In genomic region chr2:76307495-76307894, GRCh38 we compare ENCODE assay signal across 28 cellular contexts.
"Had no signal": no experiment of that assay in that cellular context is flagged by ENCODE, and none has a peak within 500 bp of the region (broad histone marks: within the 10 kb centered on the region; RNA-seq: fewer than 3 reads in every experiment).

No MANE protein-coding gene starts in this region.

- H3K9ac ChIP-seq: parathyroid adenoma had no signal

- H3K79me2 ChIP-seq: parathyroid adenoma had no signal

- H3K4me1 Mint-ChIP-seq: activated CD4-positive, alpha-beta T cell treated with anti-CD3 and anti-CD28 coated beads, Interleukin-2, amount 10 ng/mL, durations not matched to agents 24 days and 14 days; activated naive CD4-positive, alpha-beta T cell treated with anti-CD3 and anti-CD28 coated beads, Interleukin-2, amount 10 ng/mL, durations not matched to agents 7 days and 5 days; activated naive CD8-positive, alpha-beta T cell treated with anti-CD3 and anti-CD28 coated beads, Interleukin-2, amount 10 ng/mL, durations not matched to agents 7 days and 5 days; neural crest cell; stimulated activated memory B cell treated with anti-CD40 and anti-IgM and Interleukin-4, amounts not matched to agents 10 μg/mL and 1 μg/mL and 100 μg/mL, for 72 hours; stimulated activated naive CD8-positive, alpha-beta T cell treated with anti-CD3 and anti-CD28 coated beads, Interleukin-15, amount 100 ng/mL, for 72 hours had no signal

- H3K9me3 ChIP-seq: esophagus muscularis mucosa, psoas muscle, sigmoid colon, upper lobe of left lung, vagina had no signal

- H3K27ac Mint-ChIP-seq: activated CD4-positive, alpha-beta memory T cell treated with anti-CD3 and anti-CD28 coated beads for 36 hours; activated CD4-positive, alpha-beta T cell treated with anti-CD3 and anti-CD28 coated beads, Interleukin-2, amount 10 ng/mL, durations not matched to agents 24 days and 14 days; activated naive CD4-positive, alpha-beta T cell treated with anti-CD3 and anti-CD28 coated beads, Interleukin-2, amount 10 ng/mL, durations not matched to agents 7 days and 5 days; activated naive CD8-positive, alpha-beta T cell treated with anti-CD3 and anti-CD28 coated beads, Interleukin-2, amount 10 ng/mL, durations not matched to agents 7 days and 5 days; activated T-cell treated with anti-CD3 and anti-CD28 coated beads, Interleukin-2, amount 50 U/mL, for 24 hours; effector memory CD8-positive, alpha-beta T cell; naive thymus-derived CD8-positive, alpha-beta T cell; stimulated activated memory B cell treated with anti-CD40 and anti-IgM and Interleukin-4, amounts not matched to agents 10 μg/mL and 1 μg/mL and 100 μg/mL, for 72 hours; stimulated activated naive CD8-positive, alpha-beta T cell treated with anti-CD3 and anti-CD28 coated beads, Interleukin-15, amount 100 ng/mL, for 72 hours had no signal

- H3K4me3 Mint-ChIP-seq: activated CD4-positive, alpha-beta memory T cell treated with anti-CD3 and anti-CD28 coated beads for 36 hours; activated CD4-positive, alpha-beta T cell treated with anti-CD3 and anti-CD28 coated beads, Interleukin-2, amount 10 ng/mL, durations not matched to agents 24 days and 14 days; activated naive CD4-positive, alpha-beta T cell treated with anti-CD3 and anti-CD28 coated beads, Interleukin-2, amount 10 ng/mL, durations not matched to agents 7 days and 5 days; activated naive CD8-positive, alpha-beta T cell treated with anti-CD3 and anti-CD28 coated beads, Interleukin-2, amount 10 ng/mL, durations not matched to agents 7 days and 5 days; activated T-cell treated with anti-CD3 and anti-CD28 coated beads, Interleukin-2, amount 50 U/mL, for 24 hours; effector memory CD8-positive, alpha-beta T cell; naive thymus-derived CD8-positive, alpha-beta T cell; neural crest cell; stimulated activated memory B cell treated with anti-CD40 and anti-IgM and Interleukin-4, amounts not matched to agents 10 μg/mL and 1 μg/mL and 100 μg/mL, for 72 hours; stimulated activated naive CD8-positive, alpha-beta T cell treated with anti-CD3 and anti-CD28 coated beads, Interleukin-15, amount 100 ng/mL, for 72 hours had no signal

- H3K4me3 ChIP-seq: coronary artery, esophagus muscularis mucosa, heart right ventricle, psoas muscle, sigmoid colon, upper lobe of left lung, vagina had no signal

- H3K36me3 Mint-ChIP-seq: activated CD4-positive, alpha-beta memory T cell treated with anti-CD3 and anti-CD28 coated beads for 36 hours; activated naive CD4-positive, alpha-beta T cell treated with anti-CD3 and anti-CD28 coated beads, Interleukin-2, amount 10 ng/mL, durations not matched to agents 7 days and 5 days; activated naive CD8-positive, alpha-beta T cell treated with anti-CD3 and anti-CD28 coated beads, Interleukin-2, amount 10 ng/mL, durations not matched to agents 7 days and 5 days; stimulated activated memory B cell treated with anti-CD40 and anti-IgM and Interleukin-4, amounts not matched to agents 10 μg/mL and 1 μg/mL and 100 μg/mL, for 72 hours had no signal

- H3K36me3 ChIP-seq: brain microvascular endothelial cell, esophagus muscularis mucosa, heart right ventricle, sigmoid colon, upper lobe of left lung, vagina had no signal

- H3K27ac ChIP-seq: brain microvascular endothelial cell, coronary artery, esophagus muscularis mucosa, heart right ventricle, parathyroid adenoma, psoas muscle, sigmoid colon, upper lobe of left lung, vagina had no signal

- H2AFZ ChIP-seq: parathyroid adenoma had no signal

- H3K27me3 ChIP-seq: brain microvascular endothelial cell, esophagus muscularis mucosa, heart right ventricle, sigmoid colon, upper lobe of left lung, vagina had no signal

- DNase-seq: activated CD4-positive, alpha-beta memory T cell treated with anti-CD3 and anti-CD28 coated beads for 36 hours; activated CD4-positive, alpha-beta T cell treated with anti-CD3 and anti-CD28 coated beads, Interleukin-2, amount 10 ng/mL, durations not matched to agents 24 days and 14 days; activated CD4-positive, CD25-positive, alpha-beta regulatory T cell treated with anti-CD3 and anti-CD28 coated beads, Interleukin-2, amount 50 U/mL, for 72 hours; activated CD8-positive, alpha-beta memory T cell treated with anti-CD3 and anti-CD28 coated beads, Interleukin-2, amount 50 U/mL, for 48 hours; activated gamma-delta T cell; activated naive CD4-positive, alpha-beta T cell treated with anti-CD3 and anti-CD28 coated beads, Interleukin-2, amount 10 ng/mL, durations not matched to agents 7 days and 5 days; activated naive CD8-positive, alpha-beta T cell treated with anti-CD3 and anti-CD28 coated beads, Interleukin-2, amount 10 ng/mL, durations not matched to agents 7 days and 5 days; activated T-cell treated with anti-CD3 and anti-CD28 coated beads, Interleukin-2, amount 50 U/mL, for 24 hours; brain microvascular endothelial cell; effector memory CD8-positive, alpha-beta T cell; heart right ventricle; midbrain; naive thymus-derived CD8-positive, alpha-beta T cell; nucleus accumbens; psoas muscle; sigmoid colon; stimulated activated CD4-positive, alpha-beta T cell treated with anti-CD3 and anti-CD28 coated beads, Interleukin-1b, Interleukin-23, amount 100 ng/mL, for 48 hours; stimulated activated CD4-positive, alpha-beta T cell treated with anti-CD3 and anti-CD28 coated beads, Interleukin-4, amount 100 ng/mL, for 4 hours; stimulated activated CD8-positive, alpha-beta memory T cell treated with anti-CD3 and anti-CD28 coated beads, Interleukin-4, amount 100 ng/mL, for 48 hours; stimulated activated naive CD8-positive, alpha-beta T cell treated with anti-CD3 and anti-CD28 coated beads, Interleukin-15, amount 100 ng/mL, for 72 hours; substantia nigra; upper lobe of left lung had no signal

- H3K4me1 ChIP-seq: esophagus muscularis mucosa, heart right ventricle, parathyroid adenoma, psoas muscle, sigmoid colon, upper lobe of left lung, vagina had no signal

- H3K27me3 Mint-ChIP-seq: activated CD4-positive, alpha-beta memory T cell treated with anti-CD3 and anti-CD28 coated beads for 36 hours; activated CD4-positive, alpha-beta T cell treated with anti-CD3 and anti-CD28 coated beads, Interleukin-2, amount 10 ng/mL, durations not matched to agents 24 days and 14 days; activated naive CD4-positive, alpha-beta T cell treated with anti-CD3 and anti-CD28 coated beads, Interleukin-2, amount 10 ng/mL, durations not matched to agents 7 days and 5 days; activated naive CD8-positive, alpha-beta T cell treated with anti-CD3 and anti-CD28 coated beads, Interleukin-2, amount 10 ng/mL, durations not matched to agents 7 days and 5 days; activated T-cell treated with anti-CD3 and anti-CD28 coated beads, Interleukin-2, amount 50 U/mL, for 24 hours; effector memory CD8-positive, alpha-beta T cell; naive thymus-derived CD8-positive, alpha-beta T cell; stimulated activated memory B cell treated with anti-CD40 and anti-IgM and Interleukin-4, amounts not matched to agents 10 μg/mL and 1 μg/mL and 100 μg/mL, for 72 hours; stimulated activated naive CD8-positive, alpha-beta T cell treated with anti-CD3 and anti-CD28 coated beads, Interleukin-15, amount 100 ng/mL, for 72 hours had no signal
